In genomic region chr10:71216751-71217265, GRCh38 we compare ENCODE assay signal across 8 cellular contexts. TPM values are rescaled to one million over a fixed set of nuclear protein-coding genes. Genes with fewer than 3 reads are reported as not detected.
DNase-seq lines count a peak whose midpoint lies in the region; ATAC-seq and TF ChIP-seq lines count a peak whose summit lies in the region.

No MANE protein-coding gene starts in this region.

- H3F3A ChIP-seq in GM23248 (ENCODE audit: insufficient read depth) = no peaks in the 10 kb centered on the region

- ATAC-seq in gastrocnemius medialis (no peak), HG02678 (IDR thresholded peaks at IDR 0.05; ENCODE audit: unreplicated experiment) (no peak), GM19397 (IDR thresholded peaks at IDR 0.05; ENCODE audit: unreplicated experiment) (no peak), GM19455 (IDR thresholded peaks at IDR 0.05; ENCODE audit: unreplicated experiment) (no peak)

- intact Hi-C loops in gastrocnemius medialis (cut with DNase I; ENCODE audit: low total_unique reads) = no loop called here

- peaks cover 3% of the 10 kb centered on the region for H3K9me3 Mint-ChIP-seq in glutamatergic neuron (ENCODE audit: unreplicated experiment)

- peaks cover 3% of the 10 kb centered on the region for H3K36me3 Mint-ChIP-seq in glutamatergic neuron (ENCODE audit: unreplicated experiment)

- H3K4me3 Mint-ChIP-seq in glutamatergic neuron (ENCODE audit: unreplicated experiment) = peak overlapping the region; percentile 70

- no peak overlapping the region for H3K27ac Mint-ChIP-seq in glutamatergic neuron (ENCODE audit: unreplicated experiment)

- DNase-seq in GM23248 (peak; percentile 60), glutamatergic neuron (no peak), gastrocnemius medialis (peak in 1 of 2 donors; percentile 10), amygdala (lab: John Stamatoyannopoulos, UW) (no peak)

- peak overlapping the region; percentile 94 for H2AFZ ChIP-seq in GM23248

- H3K4me3 ChIP-seq in GM23248 = peak overlapping the region; percentile 80
- H3K4me3 ChIP-seq in WI38 (ENCODE audit: low read depth, low read length) = peak overlapping the region; percentile 46
- peak overlapping the region; percentile 57 to 82 (median 62) for H3K4me3 ChIP-seq in gastrocnemius medialis

- in situ Hi-C loops in GM23248 (cut with MboI) = no loop called here
- in situ Hi-C loops in gastrocnemius medialis (cut with MboI; ENCODE audit: low sequenced_read_pairs in 4 of 4) = loop anchor here in 1 of 4 donors (5.0 kb wide), 1 partner anchor 55 kb away; no protein-coding TSS in a partner anchor

- H3K4me2 ChIP-seq in GM23248 (ENCODE audit: unreplicated experiment) = peak overlapping the region; percentile 97

- peak overlapping the region; percentile 13 for H3K27ac ChIP-seq in GM23248
- H3K27ac ChIP-seq in gastrocnemius medialis = peak overlapping the region in 2 of 4 donors; percentile 36 to 44

- peaks cover 19% of the 10 kb centered on the region for H3K79me2 ChIP-seq in GM23248 (ENCODE audit: insufficient read depth)

- H3K9me2 ChIP-seq in GM23248 (ENCODE audit: insufficient read depth) = no peaks in the 10 kb centered on the region

- 31% methylated on average over 8 of the region's 8 CpGs for WGBS in GM23248 (ENCODE audit: low coverage in 1 of 2, low lambda C conversion rate in 2 of 2, missing lambda C conversion rate in 2 of 2), 2 experiments

- TF ChIP-seq POLR2A in gastrocnemius medialis (IDR thresholded peaks at IDR 0.05) = no peak

- peaks cover 21% of the 10 kb centered on the region for H3K4me1 Mint-ChIP-seq in glutamatergic neuron (ENCODE audit: low read depth, unreplicated experiment)

- TF ChIP-seq CTCF in WI38 (IDR thresholded peaks at IDR 0.05; ENCODE audit: low read depth, low read length) = no peak
- no peak for TF ChIP-seq CTCF in glutamatergic neuron (IDR thresholded peaks at IDR 0.05; ENCODE audit: partially characterized antibody, unreplicated experiment)
- TF ChIP-seq CTCF in gastrocnemius medialis (IDR thresholded peaks at IDR 0.05 in 4 of 5, conservative IDR thresholded peaks at IDR 0.05 in 1 of 5) = no peak

- H3K4me1 ChIP-seq in GM23248 (ENCODE audit: insufficient read depth) (peaks cover 8% of the 10 kb centered on the region), gastrocnemius medialis (peaks cover 12 to 32% of the 10 kb centered on the region in 2 donors)

- H3K27me3 ChIP-seq in GM23248 (replicated peaks; ENCODE audit: insufficient read depth) (0 out of 2 replicates have a peak, but pooled peaks cover under 1% of the 10 kb centered on the region), gastrocnemius medialis (no peaks in the 10 kb centered on the region)

- H3K36me3 ChIP-seq in GM23248 (ENCODE audit: low read depth) (no peaks in the 10 kb centered on the region), gastrocnemius medialis (no peaks in the 10 kb centered on the region)

- peak overlapping the region; percentile 81 for H3K9ac ChIP-seq in GM23248

- H4K20me1 ChIP-seq in GM23248 (ENCODE audit: insufficient read depth) = no peaks in the 10 kb centered on the region

- H3K27me3 Mint-ChIP-seq in glutamatergic neuron (ENCODE audit: unreplicated experiment) = peaks cover 6% of the 10 kb centered on the region

- no peaks in the 10 kb centered on the region for H3K9me3 ChIP-seq in GM23248 (ENCODE audit: low read depth)
- no peaks in the 10 kb centered on the region for H3K9me3 ChIP-seq in gastrocnemius medialis

RNA-seq across cellular contexts. Expression of gene UNC5B, which starts 4.4 kb away (rescaled TPM):
- 6.4 and 6.5 TPM in 2 replicates for total RNA-seq in GM23248 (2014; rRNA removed; shearing (Covaris generic))
- polyA plus RNA-seq in GM23248 (2016; fragmentation: Nextera tagmentation; extraction: Ambion mirVana) = 2.7 and 3.0 TPM in 2 replicates
- 22.6 TPM for total RNA-seq in glutamatergic neuron (ENCODE audit: unreplicated experiment)
- 1 to 10 TPM in 2 of 4 donors, under 1 TPM in 2; 0.65 to 1.2 (median 0.90) TPM for total RNA-seq in gastrocnemius medialis
